In genomic region chr2:182452456-182452990, GRCh38 we compare ENCODE assay signal across 25 cellular contexts.
"Had no signal": no experiment of that assay in that cellular context is flagged by ENCODE, and none has a peak within 500 bp of the region (broad histone marks: within the 10 kb centered on the region; RNA-seq: fewer than 3 reads in every experiment).

No MANE protein-coding gene starts in this region.

- H3K27me3 ChIP-seq: colonic mucosa, esophagus squamous epithelium, gastrocnemius medialis, heart right ventricle, left lung had no signal

- H3K4me3 ChIP-seq: colonic mucosa, esophagus squamous epithelium, gastrocnemius medialis, heart right ventricle, left lung, lower lobe of right lung, mucosa of descending colon had no signal

- H3K4me3 Mint-ChIP-seq: dendritic cell treated with granulocyte-macrophage colony-stimulating factor and Interleukin-4, amounts not matched to agents 40 ng/mL and 50 ng/mL, for 4 days; effector memory CD8-positive, alpha-beta T cell; endodermal cell; mesothelial cell of epicardium; naive B cell had no signal

- H3K27me3 Mint-ChIP-seq: dendritic cell treated with granulocyte-macrophage colony-stimulating factor and Interleukin-4, amounts not matched to agents 40 ng/mL and 50 ng/mL, for 4 days; effector memory CD8-positive, alpha-beta T cell; naive B cell had no signal

- ATAC-seq: effector memory CD8-positive, alpha-beta T cell; esophagus mucosa; gastrocnemius medialis; heart right ventricle; left cardiac atrium; left lung; left ventricle myocardium superior; lower lobe of right lung; mucosa of descending colon had no signal

- H3K36me3 ChIP-seq: colonic mucosa, esophagus squamous epithelium, gastrocnemius medialis, heart right ventricle, left lung, lower lobe of right lung had no signal

- H3K4me1 Mint-ChIP-seq: naive B cell had no signal

- H3K27ac Mint-ChIP-seq: dendritic cell treated with granulocyte-macrophage colony-stimulating factor and Interleukin-4, amounts not matched to agents 40 ng/mL and 50 ng/mL, for 4 days; effector memory CD8-positive, alpha-beta T cell; endodermal cell; mesothelial cell of epicardium; naive B cell had no signal

- DNase-seq: colonic mucosa; cortex of kidney; effector CD8-positive, alpha-beta T cell; effector memory CD8-positive, alpha-beta T cell; endodermal cell; erythroblast; esophagus squamous epithelium; foreskin fibroblast; foreskin melanocyte; gastrocnemius medialis; glutamatergic neuron; head of caudate nucleus; heart right ventricle; hippocampal formation; left cardiac atrium; left lung; left ventricle myocardium superior; lower lobe of right lung; mesenchymal stem cell; mucosa of descending colon; naive B cell had no signal

- H3K9me3 ChIP-seq: colonic mucosa, esophagus squamous epithelium, gastrocnemius medialis, heart right ventricle, lower lobe of right lung, mucosa of descending colon had no signal

- H3K36me3 Mint-ChIP-seq: mesothelial cell of epicardium, naive B cell had no signal

- H3K9me3 Mint-ChIP-seq: dendritic cell treated with granulocyte-macrophage colony-stimulating factor and Interleukin-4, amounts not matched to agents 40 ng/mL and 50 ng/mL, for 4 days; effector memory CD8-positive, alpha-beta T cell; endodermal cell; mesothelial cell of epicardium had no signal

- H3K4me1 ChIP-seq: colonic mucosa, esophagus squamous epithelium, gastrocnemius medialis, left lung, lower lobe of right lung had no signal

- H3K27ac ChIP-seq: colonic mucosa, epithelial cell of prostate, esophagus squamous epithelium, gastrocnemius medialis, heart right ventricle, left lung, lower lobe of right lung had no signal
